ENCODE assay signal across 9 cellular contexts in the genomic region with DNA sequence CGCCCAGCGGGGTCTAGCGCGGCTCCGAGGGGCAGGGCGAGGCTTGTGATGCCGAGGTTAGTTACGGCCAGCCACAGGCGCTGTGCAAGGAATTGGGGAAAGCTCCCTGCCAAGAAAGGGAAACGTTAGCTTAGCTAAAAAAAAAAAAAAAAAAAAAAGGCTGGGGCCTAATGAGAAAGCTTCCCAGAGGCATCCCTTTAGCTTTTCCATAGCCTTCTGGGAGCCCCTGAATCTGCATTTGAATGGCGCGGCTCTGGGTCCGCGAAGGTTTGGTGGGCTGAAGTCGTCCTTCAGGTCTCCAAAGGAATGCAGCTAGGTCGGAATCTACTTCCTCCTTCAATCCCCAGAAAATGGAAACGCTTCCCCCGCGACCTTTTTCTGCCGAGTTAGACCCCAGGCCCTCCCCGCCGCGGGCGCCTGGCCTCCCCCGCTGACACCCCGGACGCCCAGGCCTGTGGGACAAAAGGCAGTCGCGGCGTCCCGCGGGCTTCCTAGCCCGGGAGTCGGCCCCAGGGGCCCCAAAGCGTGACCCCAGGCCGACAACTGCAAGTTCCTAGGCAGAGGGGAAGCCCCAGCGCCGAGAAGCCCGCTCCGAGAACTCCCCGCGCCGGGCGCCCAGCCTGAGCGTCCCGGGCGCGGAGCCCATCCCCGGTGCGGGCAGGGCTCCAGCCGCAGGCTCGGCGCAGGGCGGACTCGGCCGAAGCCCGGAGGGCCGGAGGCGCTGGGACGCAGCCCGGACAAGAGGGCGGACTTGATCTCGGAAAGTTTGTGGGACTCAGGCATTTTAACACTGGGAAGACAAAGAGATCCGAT. TPM values are rescaled to one million over a fixed set of nuclear protein-coding genes. Genes with fewer than 3 reads are reported as not detected.
DNase-seq lines count a peak whose midpoint lies in the region; ATAC-seq and TF ChIP-seq lines count a peak whose summit lies in the region.
"Had no signal": no experiment of that assay in that cellular context is flagged by ENCODE, and none has a peak within 500 bp of the region (broad histone marks: within the 10 kb centered on the region; RNA-seq: fewer than 3 reads in every experiment).

No MANE protein-coding gene starts in this region.

- H3K27me3 ChIP-seq in SJSA1 (replicated peaks), result no peaks in the 10 kb centered on the region

- H3K4me1 Mint-ChIP-seq in naive thymus-derived CD8-positive, alpha-beta T cell, result peaks cover 0 to 20% (median 13%) of the 10 kb centered on the region in 4 donors
- no peaks in the 10 kb centered on the region for H3K4me1 Mint-ChIP-seq in activated T-helper 17 cell treated with anti-CD3 and anti-CD28 coated beads, Interleukin-2, amount 50 U/mL, for 72 hours

- no peak overlapping the region for H3K27ac Mint-ChIP-seq in naive thymus-derived CD8-positive, alpha-beta T cell
- no peak overlapping the region for H3K27ac Mint-ChIP-seq in activated T-helper 17 cell treated with anti-CD3 and anti-CD28 coated beads, Interleukin-2, amount 50 U/mL, for 72 hours
- H3K27ac Mint-ChIP-seq: stimulated activated naive CD8-positive, alpha-beta T cell treated with anti-CD3 and anti-CD28 coated beads, Interleukin-15, Interleukin-2, amounts not matched to agents 100 ng/mL and 50 ng/mL, for 24 hours had no signal

- H3K36me3 Mint-ChIP-seq in naive thymus-derived CD8-positive, alpha-beta T cell, result peaks cover 3 to 9% (median 5%) of the 10 kb centered on the region in 3 donors
- peaks cover 5% of the 10 kb centered on the region for H3K36me3 Mint-ChIP-seq in activated T-helper 17 cell treated with anti-CD3 and anti-CD28 coated beads, Interleukin-2, amount 50 U/mL, for 72 hours (ENCODE audit: low read depth)

- H3K27ac ChIP-seq in SJSA1, result peak overlapping the region; percentile 95

- H3K4me3 ChIP-seq in SJSA1 (peak overlapping the region; percentile 74), fibroblast of mammary gland (ENCODE audit: control insufficient read depth, low read depth, low read length) (peak overlapping the region; percentile 90)

- peaks cover 12% of the 10 kb centered on the region for H3K9me3 ChIP-seq in SJSA1 (replicated peaks)

- POLR2A ChIA-PET in naive thymus-derived CD8-positive, alpha-beta T cell (lab: Charles Lee), result no interaction called here

- H3K27me3 Mint-ChIP-seq in naive thymus-derived CD8-positive, alpha-beta T cell, result peaks cover 27 to 61% (median 48%) of the 10 kb centered on the region in 5 donors
- peaks cover 46% of the 10 kb centered on the region for H3K27me3 Mint-ChIP-seq in activated T-helper 17 cell treated with anti-CD3 and anti-CD28 coated beads, Interleukin-2, amount 50 U/mL, for 72 hours

- ATAC-seq in naive thymus-derived CD8-positive, alpha-beta T cell, result no peak
- no peak for ATAC-seq in activated T-helper 17 cell treated with anti-CD3 and anti-CD28 coated beads, Interleukin-2, amount 50 U/mL, for 72 hours (replicated peaks)

- TF ChIP-seq CTCF in fibroblast of mammary gland (conservative IDR thresholded peaks at IDR 0.05; ENCODE audit: control insufficient read depth, insufficient read depth, low read depth, low read length), result no peak

- H3K36me3 ChIP-seq in SJSA1, result peaks cover 72% of the 10 kb centered on the region

- peaks cover 37% of the 10 kb centered on the region for H3K4me1 ChIP-seq in SJSA1 (replicated peaks)

- DNase-seq in DMS 273 (lab: John Stamatoyannopoulos, UW; ENCODE audit: unreplicated experiment) (peak; percentile 57), DMS 273 treated with DMSO at 0.1 percent for 48 hours (lab: John Stamatoyannopoulos, UW) (no peak), SJSA1 (ENCODE audit: low read depth in 1 of 2, low spot score in 2 of 2) (peak in 1 of 2 experiments; percentile 73), fibroblast of mammary gland (ENCODE audit: low read depth) (peak; percentile 46), COR-L47 (lab: John Stamatoyannopoulos, UW) (no peak), T-helper 1 cell (no peak)
- no peak for DNase-seq in naive thymus-derived CD8-positive, alpha-beta T cell

- H3K9me3 Mint-ChIP-seq in naive thymus-derived CD8-positive, alpha-beta T cell, result peaks cover 0 to 11% (median 4%) of the 10 kb centered on the region in 9 donors
- no peaks in the 10 kb centered on the region for H3K9me3 Mint-ChIP-seq in activated T-helper 17 cell treated with anti-CD3 and anti-CD28 coated beads, Interleukin-2, amount 50 U/mL, for 72 hours
- H3K9me3 Mint-ChIP-seq: stimulated activated naive CD8-positive, alpha-beta T cell treated with anti-CD3 and anti-CD28 coated beads, Interleukin-15, Interleukin-2, amounts not matched to agents 100 ng/mL and 50 ng/mL, for 24 hours had no signal

- H3K4me3 Mint-ChIP-seq in naive thymus-derived CD8-positive, alpha-beta T cell, result peak overlapping the region in 6 of 10 donors; percentile 23 to 67 (median 42)
- H3K4me3 Mint-ChIP-seq in activated T-helper 17 cell treated with anti-CD3 and anti-CD28 coated beads, Interleukin-2, amount 50 U/mL, for 72 hours, result no peak overlapping the region

RNA-seq across cellular contexts. Expression of gene FAT1, which starts 0.6 kb away (rescaled TPM):
- 338 and 483 TPM in 2 replicates for total RNA-seq in SJSA1 (2014; rRNA removed; shearing (Covaris generic))
- total RNA-seq in naive thymus-derived CD8-positive, alpha-beta T cell, result not detected
- polyA plus RNA-seq in naive thymus-derived CD8-positive, alpha-beta T cell, result not detected
- not detected for total RNA-seq in activated T-helper 17 cell treated with anti-CD3 and anti-CD28 coated beads, Interleukin-2, amount 50 U/mL, for 72 hours

Comparison
In these comparisons a context has a peak if more than half of its experiments do, and no peak if none do; other contexts are left out.
1. DNase-seq: peak in DMS 273 (single experiment) and fibroblast of mammary gland (single experiment); none in DMS 273 treated with DMSO at 0.1 percent for 48 hours (single experiment), naive thymus-derived CD8-positive, alpha-beta T cell (0 of 10), COR-L47 (single experiment) and T-helper 1 cell (0 of 5).
2. RNA of gene FAT1, which starts 0.6 kb away (total RNA-seq): 338 to 483 TPM in SJSA1; not detected in naive thymus-derived CD8-positive, alpha-beta T cell and not detected in activated T-helper 17 cell treated with anti-CD3 and anti-CD28 coated beads, Interleukin-2, amount 50 U/mL, for 72 hours; every median in the first group is over 100 times any median in the second.